ENCODE assay signal across 35 cellular contexts in the genomic region with DNA sequence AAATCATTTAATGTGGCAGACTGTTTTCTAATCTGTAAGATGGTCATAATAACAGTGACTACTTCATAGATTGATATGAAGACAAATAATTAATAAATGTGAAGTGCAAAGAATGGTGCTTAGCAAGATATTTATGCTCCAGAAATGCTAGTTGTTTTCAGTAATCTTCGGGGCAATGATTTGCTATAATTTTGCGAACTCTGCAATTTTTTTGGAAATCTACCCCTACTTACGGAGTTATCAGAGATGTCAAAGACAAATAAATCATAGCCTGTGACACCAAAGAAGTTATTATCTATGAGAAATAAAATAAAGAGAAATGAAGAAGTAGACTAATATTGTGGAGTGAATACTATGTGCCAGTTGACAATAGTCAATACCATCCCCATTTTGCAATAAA.
"Had no signal": no experiment of that assay in that cellular context is flagged by ENCODE, and none has a peak within 500 bp of the region (broad histone marks: within the 10 kb centered on the region; RNA-seq: fewer than 3 reads in every experiment).

No MANE protein-coding gene starts in this region.

- DNase-seq: Kasumi-1, MG63, MM.1S, MV-4-11, NCI-H1048, NCI-H1092, NCI-H1092 treated with DMSO at 0.1 percent for 48 hours, NCI-H1105, NCI-H1105 treated with DMSO at 0.1 percent for 48 hours, NCI-H1417, NCI-H1417 treated with DMSO at 0.1 percent for 48 hours, NCI-H1436, NCI-H1436 treated with DMSO at 0.1 percent for 48 hours, NCI-H146, NCI-H1694, NCI-H1694 treated with DMSO at 0.1 percent for 48 hours, NCI-H187, NCI-H187 treated with DMSO at 0.1 percent for 48 hours, NCI-H1930, NCI-H2029, NCI-H2029 treated with DMSO at 0.1 percent for 48 hours, NCI-H2081, NCI-H2081 treated with DMSO at 0.1 percent for 48 hours, NCI-H2107, NCI-H2171, NCI-H2171 treated with DMSO at 0.1 percent for 48 hours, NCI-H2227 treated with DMSO at 0.1 percent for 48 hours, NCI-H226, NCI-H345, NCI-H446, NCI-H446 treated with DMSO at 0.1 percent for 48 hours, NCI-H510A, NCI-H510A treated with DMSO at 0.1 percent for 48 hours, NCI-H524, NCI-H524 treated with DMSO at 0.1 percent for 48 hours had no signal

- H3K4me3 ChIP-seq: MG63 had no signal

- H3K27me3 ChIP-seq: MG63 had no signal

- H3K36me3 ChIP-seq: MG63 had no signal
